9 cellular contexts compared by ENCODE assay signal in genomic region chr7:151244156-151244870, GRCh38. TPM values are rescaled to one million over a fixed set of nuclear protein-coding genes. Genes with fewer than 3 reads are reported as not detected.
DNase-seq lines count a peak whose midpoint lies in the region; ATAC-seq and TF ChIP-seq lines count a peak whose summit lies in the region.
"Had no signal": no experiment of that assay in that cellular context is flagged by ENCODE, and none has a peak within 500 bp of the region (broad histone marks: within the 10 kb centered on the region; RNA-seq: fewer than 3 reads in every experiment).

No MANE protein-coding gene starts in this region.

- H3K4me2 ChIP-seq in DND-41 (ENCODE audit: insufficient read depth, low read length) (peak overlapping the region; percentile 72), SU-DHL-6 (ENCODE audit: low read depth, low read length, poor library complexity, severe bottlenecking) (peak overlapping the region; percentile 58)

- TF ChIP-seq CTCF in DND-41 (IDR thresholded peaks at IDR 0.05; ENCODE audit: borderline replicate concordance, extremely low read depth, low read length, poor library complexity, severe bottlenecking) (peak; percentile 94), SU-DHL-6 (IDR thresholded peaks at IDR 0.05; ENCODE audit: insufficient read depth, low read length, poor library complexity, severe bottlenecking) (peak; percentile 75), body of pancreas (IDR thresholded peaks at IDR 0.05) (peak; percentile 64 to 91 (median 66))

- ATAC-seq in DND-41 (ENCODE audit: insufficient read depth, low read depth) = no peak
- ATAC-seq in body of pancreas = no peak
- no peak for ATAC-seq in GM21528 (IDR thresholded peaks at IDR 0.05; ENCODE audit: low FRiP score, unreplicated experiment)

- intact Hi-C loops in body of pancreas (cut with DNase I) = loop anchor here (5.0 kb wide), 1 partner anchor 63 kb away; no protein-coding TSS in a partner anchor

- H3K4me3 ChIP-seq in DND-41 (ENCODE audit: low read depth in 1 of 2, low read length in 2 of 2) = peak overlapping the region in 1 of 2 experiments; percentile 56; a peak in 2 of 4 replicates
- no peak overlapping the region for H3K4me3 ChIP-seq in SU-DHL-6 (ENCODE audit: insufficient read depth, low read length, poor library complexity, severe bottlenecking)
- H3K4me3 ChIP-seq in body of pancreas = no peak overlapping the region

- no peak overlapping the region for H3K27ac ChIP-seq in DND-41 (ENCODE audit: low read length)
- H3K27ac ChIP-seq in SU-DHL-6 (ENCODE audit: low read depth, low read length) = no peak overlapping the region
- H3K27ac ChIP-seq in body of pancreas = no peak overlapping the region

- H3K27me3 ChIP-seq in DND-41 (ENCODE audit: insufficient read depth, low read length, poor library complexity) (peaks cover 50% of the 10 kb centered on the region), SU-DHL-6 (ENCODE audit: low read length) (no peaks in the 10 kb centered on the region), body of pancreas (no peaks in the 10 kb centered on the region)

- TF ChIP-seq POLR2A in body of pancreas (IDR thresholded peaks at IDR 0.05) = no peak

- H3K79me2 ChIP-seq in DND-41 (ENCODE audit: insufficient read depth, low read length) (no peaks in the 10 kb centered on the region), SU-DHL-6 (ENCODE audit: insufficient read depth, low read length) (no peaks in the 10 kb centered on the region)

- H4K20me1 ChIP-seq in DND-41 (ENCODE audit: insufficient read depth, low read length) (peaks cover 25% of the 10 kb centered on the region; the same call in 1 of the 2 replicates), SU-DHL-6 (ENCODE audit: low read depth, low read length) (no peaks in the 10 kb centered on the region)

- H3K9me3 ChIP-seq in DND-41 (ENCODE audit: insufficient read depth, low read length, severe bottlenecking) (no peaks in the 10 kb centered on the region), SU-DHL-6 (ENCODE audit: insufficient read depth, low read length) (no peaks in the 10 kb centered on the region), body of pancreas (no peaks in the 10 kb centered on the region)

- DNase-seq in DND-41 (peak; percentile 69), HuH-7.5 (ENCODE audit: low spot score) (peak; percentile 87), body of pancreas (peak; percentile 43 to 63 (median 55)), iris pigment epithelial cell (ENCODE audit: low read depth) (peak; percentile 35), LoVo (ENCODE audit: low spot score) (no peak)
- DNase-seq in stimulated activated CD4-positive, alpha-beta T cell treated with anti-CD3 and anti-CD28 coated beads, Interleukin-4, amount 100 ng/mL, for 48 hours (ENCODE audit: low read depth in 2 of 2) = peak; percentile 49 to 55

- H3F3A ChIP-seq in SU-DHL-6 (ENCODE audit: insufficient read depth) = no peaks in the 10 kb centered on the region

- H3K36me3 ChIP-seq in DND-41 (ENCODE audit: insufficient read depth, low read length) (peaks cover 3% of the 10 kb centered on the region; the same call in 1 of the 2 replicates), SU-DHL-6 (ENCODE audit: low read length) (no peaks in the 10 kb centered on the region), body of pancreas (replicated peaks in 1 of 2; ENCODE audit: insufficient read depth in 1 of 2, low read depth in 2 of 2) (peaks cover 0 to 3% of the 10 kb centered on the region in 2 donors)

- H3K9ac ChIP-seq in DND-41 (ENCODE audit: low read depth, low read length) (peak overlapping the region; percentile 45; the same call in 1 of the 2 replicates), SU-DHL-6 (ENCODE audit: low read length) (no peak overlapping the region)

- WGBS in body of pancreas, 2 donors = 32 to 41% methylated on average over 11 to 13 of the region's 13 CpGs

- H3K9me2 ChIP-seq in SU-DHL-6 (replicated peaks; ENCODE audit: insufficient read depth, low read length) = no peaks in the 10 kb centered on the region

- H3K4me1 ChIP-seq in DND-41 (ENCODE audit: insufficient read depth, low read length) = peaks cover 56% of the 10 kb centered on the region
- peaks cover 53% of the 10 kb centered on the region for H3K4me1 ChIP-seq in body of pancreas

- 0 out of 2 replicates have a peak overlapping the region, but pooled peaks have one; percentile 55 for H2AFZ ChIP-seq in DND-41 (ENCODE audit: low read depth, low read length)
- no peak overlapping the region for H2AFZ ChIP-seq in SU-DHL-6 (ENCODE audit: low read depth, low read length, severe bottlenecking)

RNA-seq across cellular contexts. Expression of gene SMARCD3, which starts 4.2 kb away (rescaled TPM):
- 10 to 100 TPM; 22.3 to 37.2 TPM for total RNA-seq in body of pancreas

RNA-seq across cellular contexts. Expression of gene CHPF2, which starts 12.0 kb away (rescaled TPM):
- total RNA-seq in body of pancreas = 10 to 100 TPM; 24.4 to 52.1 TPM

RNA-seq across cellular contexts. Expression of gene ABCF2, which starts 17.3 kb away (rescaled TPM):
- total RNA-seq in body of pancreas = 10 to 100 TPM; 11.9 to 13.5 TPM

RNA-seq across cellular contexts. Expression of gene H2BK1, which starts 34.0 kb away (rescaled TPM):
- not detected for total RNA-seq in body of pancreas
- total RNA-seq: urinary bladder had no signal

RNA-seq across cellular contexts. Expression of gene ASB10, which starts 57.3 kb away (rescaled TPM):
- total RNA-seq in body of pancreas = not detected
- total RNA-seq: urinary bladder had no signal
